In genomic region chr17:43388198-43389021, GRCh38 we compare ENCODE assay signal across 8 cellular contexts. TPM values are rescaled to one million over a fixed set of nuclear protein-coding genes. Genes with fewer than 3 reads are reported as not detected.
DNase-seq lines count a peak whose midpoint lies in the region; ATAC-seq and TF ChIP-seq lines count a peak whose summit lies in the region.

No MANE protein-coding gene starts in this region.

- DNase-seq in NCI-H146 (lab: John Stamatoyannopoulos, UW) (peak; percentile 85), T-helper 1 cell (peak; percentile 80 to 94 (median 88)), amniotic stem cell (lab: John Stamatoyannopoulos, UW) (peak; percentile 92), left ventricle myocardium inferior (peak; percentile 92), prostate gland (ENCODE audit: low spot score) (peak; percentile 94), ureter (ENCODE audit: low spot score) (peak; percentile 94)

- TF ChIP-seq POLR2A in prostate gland (IDR thresholded peaks at IDR 0.05) = peak; percentile 98

- intact Hi-C loops in left ventricle myocardium inferior (cut with micrococcal nuclease) (no loop called here), prostate gland (cut with DNase I) (loop anchor here (1.0 kb wide), 1 partner anchor 20 kb away; no protein-coding TSS in a partner anchor)

- H3K27ac ChIP-seq in left ventricle myocardium inferior (replicated peaks) = peak overlapping the region; percentile 98
- H3K27ac ChIP-seq in prostate gland = peak overlapping the region; percentile 99

- H3K4me1 ChIP-seq in left ventricle myocardium inferior (peaks cover 24% of the 10 kb centered on the region), prostate gland (replicated peaks) (peaks cover 6% of the 10 kb centered on the region)

- H3K4me3 ChIP-seq in GM08714 (ENCODE audit: low read length) (peak overlapping the region; percentile 68), left ventricle myocardium inferior (peak overlapping the region; percentile 80), prostate gland (peak overlapping the region; percentile 44 to 68)

- no peaks in the 10 kb centered on the region for H3K27me3 ChIP-seq in left ventricle myocardium inferior (ENCODE audit: low read depth)
- no peaks in the 10 kb centered on the region for H3K27me3 ChIP-seq in prostate gland (replicated peaks; ENCODE audit: insufficient read depth)

- peak; percentile 80 for ATAC-seq in HG02759 (IDR thresholded peaks at IDR 0.05; ENCODE audit: unreplicated experiment)

- H3K36me3 ChIP-seq in left ventricle myocardium inferior = no peaks in the 10 kb centered on the region
- no peaks in the 10 kb centered on the region for H3K36me3 ChIP-seq in prostate gland

- no peak for TF ChIP-seq CTCF in left ventricle myocardium inferior (IDR thresholded peaks at IDR 0.05; ENCODE audit: borderline replicate concordance)
- TF ChIP-seq CTCF in prostate gland (IDR thresholded peaks at IDR 0.05) = peak in 1 of 4 experiments; percentile 47

- H3K9me3 ChIP-seq in left ventricle myocardium inferior (replicated peaks) = no peaks in the 10 kb centered on the region
- no peaks in the 10 kb centered on the region for H3K9me3 ChIP-seq in prostate gland

- under 1% methylated on average over 42 of the region's 42 CpGs for WGBS in prostate gland

RNA-seq across cellular contexts. Expression of gene ARL4D, which starts 10.4 kb away (rescaled TPM):
- total RNA-seq in left ventricle myocardium inferior (7.1 TPM), prostate gland (10 to 100 TPM in 1 of 2 donors, 1 to 10 TPM in 1; 4.8 to 17.2 TPM), ureter (34.3 TPM)

Comparison
In these comparisons a context has a peak if more than half of its experiments do, and no peak if none do; other contexts are left out.
1. Peak in every context shown above with its lines: DNase-seq, ATAC-seq, H3K4me3 ChIP-seq and H3K27ac ChIP-seq.